Comparison of ENCODE assay signal across 1 cellular context in the genomic region with DNA sequence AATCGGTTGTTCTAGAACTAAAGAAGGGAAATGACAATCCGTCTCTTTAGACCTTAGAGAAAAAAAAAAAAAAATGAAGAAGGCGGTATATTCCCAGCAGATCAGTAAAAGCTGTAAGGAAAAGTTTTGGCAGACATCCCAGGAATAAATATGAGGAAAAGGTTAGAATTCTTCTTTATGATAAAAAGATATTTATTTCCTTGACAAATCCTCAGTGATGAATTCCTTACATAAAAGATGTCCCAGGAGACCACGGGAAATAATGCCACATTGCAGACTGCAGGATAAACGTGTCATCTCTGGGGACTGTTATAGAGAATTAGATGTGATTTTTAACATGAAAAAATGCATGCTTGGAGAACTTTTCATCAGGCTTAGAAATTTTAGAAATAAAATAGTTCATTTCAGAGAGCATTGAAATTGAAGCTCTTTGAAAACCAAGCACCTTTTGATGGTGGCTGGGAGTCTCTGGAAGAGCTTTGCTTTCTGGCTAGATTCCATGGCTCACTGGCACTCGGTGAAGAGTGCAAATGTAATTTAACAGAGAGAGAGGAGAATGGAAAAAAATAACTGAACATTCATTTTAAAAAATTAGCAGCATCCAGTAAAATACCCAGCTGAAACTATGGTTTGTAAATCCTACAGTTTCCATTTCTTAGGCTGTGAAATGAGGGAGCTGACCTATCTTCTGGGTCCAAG.
TF ChIP-seq lines count a peak whose summit lies in the region.

No MANE protein-coding gene starts in this region.

TF ChIP-seq in IMR-90, 13 proteins besides CTCF, POLR2A, EP300 and RAD21:
- TF ChIP-seq MAFK (IDR thresholded peaks at IDR 0.05; ENCODE audit: low read depth, low read length) (no peak), FOS (IDR thresholded peaks at IDR 0.05; ENCODE audit: low read depth, low read length) (no peak), USF2 (IDR thresholded peaks at IDR 0.05; ENCODE audit: low read depth, low read length) (no peak), BHLHE40 (IDR thresholded peaks at IDR 0.05; ENCODE audit: low read depth, low read length) (no peak), RFX5 (IDR thresholded peaks at IDR 0.05; ENCODE audit: low read depth, low read length) (no peak), SMC3 (IDR thresholded peaks at IDR 0.05; ENCODE audit: low read depth, low read length) (no peak)
